1 cellular context compared by ENCODE assay signal in the genomic region with DNA sequence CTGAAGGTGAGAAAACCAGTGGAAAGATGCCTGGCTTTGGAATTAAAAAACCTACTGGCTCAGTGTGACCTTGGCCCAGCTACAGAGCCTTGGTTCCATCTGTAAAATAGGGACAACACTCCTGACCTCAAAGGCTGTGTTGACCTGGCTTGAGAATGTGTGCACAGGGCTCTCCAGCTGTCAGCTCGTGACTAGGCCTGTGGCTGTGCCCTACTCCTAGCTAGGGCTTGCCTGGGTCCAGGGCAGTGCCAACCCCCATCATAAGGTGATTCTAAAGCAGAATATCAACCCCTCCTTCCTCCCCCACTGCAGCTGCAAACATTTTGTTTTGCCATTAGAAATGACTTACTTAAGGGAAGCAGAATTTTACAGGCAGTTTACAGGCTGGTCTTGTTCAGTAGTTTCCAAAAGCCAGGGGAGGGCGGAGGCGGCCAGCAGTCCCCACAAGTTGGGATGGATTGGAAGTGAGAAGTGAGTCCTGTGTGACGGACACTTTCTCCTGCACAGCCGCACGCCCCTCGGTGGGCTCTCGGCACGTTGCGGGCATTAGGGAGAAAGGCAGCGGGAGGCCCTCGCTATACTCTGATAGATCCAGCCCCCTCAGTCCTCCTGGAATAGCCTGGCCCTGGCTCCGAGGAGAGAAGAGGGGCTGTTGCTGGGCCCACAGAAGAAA.
TF ChIP-seq lines count a peak whose summit lies in the region.

No MANE protein-coding gene starts in this region.

TF ChIP-seq in H1, 55 proteins besides CTCF, POLR2A, EP300 and RAD21:
- no peak for TF ChIP-seq CBX5 (IDR thresholded peaks at IDR 0.05; ENCODE audit: low read depth, low read length)
- 0 out of 2 replicates have a peak, but pooled peaks have one; percentile 22 for TF ChIP-seq RBBP5 (IDR thresholded peaks at IDR 0.05; ENCODE audit: borderline replicate concordance, low read depth, low read length)
- no peak for TF ChIP-seq HDAC2 (IDR thresholded peaks at IDR 0.05; ENCODE audit: borderline replicate concordance in 1 of 2, low read depth in 2 of 2, low read length in 2 of 2)
